ENCODE assay signal across 12 cellular contexts in the genomic region with DNA sequence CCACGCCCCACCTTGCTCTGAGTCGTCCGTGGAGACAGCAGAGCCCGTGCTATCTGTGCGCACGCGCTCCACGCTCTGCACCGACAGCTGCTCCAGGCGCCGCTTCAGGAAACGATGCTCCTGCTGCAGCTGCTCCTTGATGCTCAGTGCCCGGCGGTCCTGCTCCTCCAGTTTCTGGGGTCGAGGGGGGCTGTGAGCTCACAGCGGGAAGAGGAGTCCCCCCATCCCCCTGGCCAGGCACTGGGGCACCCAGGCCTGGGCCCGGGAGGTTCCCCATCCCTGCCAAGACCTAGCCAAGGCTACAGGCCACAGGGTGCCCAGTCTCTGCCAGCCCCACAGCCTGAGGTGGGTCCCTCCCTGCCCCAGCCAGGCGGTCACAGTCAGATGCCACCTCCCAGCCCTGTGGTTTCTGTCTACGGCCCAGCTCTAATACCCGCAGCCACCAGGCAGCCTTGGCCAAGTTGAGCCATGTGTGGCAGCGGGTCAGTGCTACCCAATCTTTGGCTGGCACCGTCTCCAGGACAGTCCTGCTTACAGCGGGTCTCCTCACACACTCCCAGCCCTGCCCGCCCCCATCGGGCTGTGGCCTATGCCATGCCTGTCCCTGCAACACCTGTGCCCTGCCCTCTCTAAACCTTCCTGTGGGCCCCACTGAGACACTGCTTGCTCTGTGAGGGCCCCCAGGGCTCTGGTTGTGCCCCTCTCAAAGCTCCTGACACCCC. TPM values are rescaled to one million over a fixed set of nuclear protein-coding genes. Genes with fewer than 3 reads are reported as not detected.
A peak's percentile ranks its signal among the peaks of the same experiment; 100 is the strongest.
DNase-seq lines count a peak whose midpoint lies in the region; ATAC-seq and TF ChIP-seq lines count a peak whose summit lies in the region.
"Had no signal": no experiment of that assay in that cellular context is flagged by ENCODE, and none has a peak within 500 bp of the region (broad histone marks: within the 10 kb centered on the region; RNA-seq: fewer than 3 reads in every experiment).

No MANE protein-coding gene starts in this region.

- H3K79me2 ChIP-seq in Karpas-422 (ENCODE audit: low read length) = no peaks in the 10 kb centered on the region

- H3K4me3 ChIP-seq in heart left ventricle (no peak overlapping the region), heart right ventricle (no peak overlapping the region), right lobe of liver (no peak overlapping the region), upper lobe of right lung (no peak overlapping the region), Karpas-422 (ENCODE audit: low read length) (no peak overlapping the region)
- H3K4me3 ChIP-seq: cardiac muscle cell had no signal

- H3K9ac ChIP-seq in Karpas-422 (ENCODE audit: low read length) = no peak overlapping the region

- H3K36me3 ChIP-seq in heart left ventricle = peaks cover 0 to 86% (median 77%) of the 10 kb centered on the region in 9 donors
- H3K36me3 ChIP-seq in heart right ventricle = peaks cover 5 to 90% (median 45%) of the 10 kb centered on the region in 9 donors
- peaks cover 0 to 29% (median 6%) of the 10 kb centered on the region in 4 donors for H3K36me3 ChIP-seq in right lobe of liver
- peaks cover 71% of the 10 kb centered on the region for H3K36me3 ChIP-seq in upper lobe of right lung
- no peaks in the 10 kb centered on the region for H3K36me3 ChIP-seq in Karpas-422 (ENCODE audit: insufficient read depth, low read length)

- no peaks in the 10 kb centered on the region for H3K9me2 ChIP-seq in Karpas-422 (replicated peaks; ENCODE audit: insufficient read depth, low read length)

- ATAC-seq in heart left ventricle = no peak
- ATAC-seq in heart right ventricle = no peak
- ATAC-seq in right lobe of liver = no peak
- ATAC-seq in upper lobe of right lung = no peak
- no peak for ATAC-seq in HG02763 (IDR thresholded peaks at IDR 0.05; ENCODE audit: unreplicated experiment)
- ATAC-seq in GM19023 (IDR thresholded peaks at IDR 0.05; ENCODE audit: unreplicated experiment) = no peak

- TF ChIP-seq CTCF in heart left ventricle (IDR thresholded peaks at IDR 0.05) (no peak), heart right ventricle (IDR thresholded peaks at IDR 0.05) (no peak), right lobe of liver (IDR thresholded peaks at IDR 0.05) (no peak), upper lobe of right lung (IDR thresholded peaks at IDR 0.05) (no peak)

- H2AFZ ChIP-seq in Karpas-422 (ENCODE audit: low read length) = no peak overlapping the region

- H3K4me2 ChIP-seq in Karpas-422 (ENCODE audit: low read depth, low read length, poor library complexity, severe bottlenecking) = no peak overlapping the region

- H3K27ac ChIP-seq in heart left ventricle = no peak overlapping the region
- no peak overlapping the region for H3K27ac ChIP-seq in heart right ventricle
- no peak overlapping the region for H3K27ac ChIP-seq in right lobe of liver
- H3K27ac ChIP-seq in upper lobe of right lung = no peak overlapping the region
- H3K27ac ChIP-seq in Karpas-422 (ENCODE audit: low read length) = no peak overlapping the region
- H3K27ac ChIP-seq: cardiac muscle cell, VCaP had no signal

- no peaks in the 10 kb centered on the region for H3K27me3 ChIP-seq in heart left ventricle
- H3K27me3 ChIP-seq in heart right ventricle = no peaks in the 10 kb centered on the region
- no peaks in the 10 kb centered on the region for H3K27me3 ChIP-seq in right lobe of liver
- no peaks in the 10 kb centered on the region for H3K27me3 ChIP-seq in upper lobe of right lung
- no peaks in the 10 kb centered on the region for H3K27me3 ChIP-seq in Karpas-422 (ENCODE audit: low read length)
- H3K27me3 ChIP-seq: cardiac muscle cell had no signal

- intact Hi-C loops in heart left ventricle (cut with DNase I) (loop anchor here in 2 of 10 donors (10.0 kb wide), 1 partner anchor 164 kb away; a partner anchor contains a TSS), heart right ventricle (cut with DNase I) (no loop called here), right lobe of liver (cut with DNase I) (no loop called here), upper lobe of right lung (cut with DNase I) (no loop called here)

- H3K4me1 ChIP-seq in heart left ventricle (peaks cover 0 to 35% (median 24%) of the 10 kb centered on the region in 12 donors), heart right ventricle (peaks cover 15 to 34% (median 27%) of the 10 kb centered on the region in 9 donors), right lobe of liver (peaks cover 0 to 2% (median 0%) of the 10 kb centered on the region in 4 donors), upper lobe of right lung (peaks cover 13% of the 10 kb centered on the region), Karpas-422 (ENCODE audit: low read length) (no peaks in the 10 kb centered on the region)

- no peak for TF ChIP-seq POLR2A in heart left ventricle (IDR thresholded peaks at IDR 0.05)
- TF ChIP-seq POLR2A in right lobe of liver (IDR thresholded peaks at IDR 0.05) = no peak

- WGBS in heart left ventricle, 4 donors = 90 to 100% (median 93%) methylated on average over 8 to 25 of the region's 25 CpGs
- WGBS in heart right ventricle, 2 donors = 92 to 95% methylated on average over 24 to 25 of the region's 25 CpGs
- 100% methylated on average over 1 of the region's 25 CpGs for WGBS in right lobe of liver (ENCODE audit: insufficient coverage, low coverage, low lambda C conversion rate, missing lambda C conversion rate)

- peak in 3 of 5 donors; percentile 14 to 59 (median 24) for DNase-seq in heart left ventricle
- no peak for DNase-seq in heart right ventricle
- DNase-seq in activated CD8-positive, alpha-beta memory T cell treated with anti-CD3 and anti-CD28 coated beads, Interleukin-2, amount 50 U/mL, for 48 hours = peak; percentile 44
- DNase-seq in right lobe of liver = peak in 2 of 3 donors; percentile 17 to 48
- peak; percentile 57 for DNase-seq in upper lobe of right lung
- DNase-seq in Karpas-422 = no peak
- DNase-seq: MV-4-11, NCI-H510A had no signal

- no peaks in the 10 kb centered on the region for H4K20me1 ChIP-seq in Karpas-422 (ENCODE audit: insufficient read depth, low read depth, low read length)

- H3K9me3 ChIP-seq in heart left ventricle (no peaks in the 10 kb centered on the region), heart right ventricle (no peaks in the 10 kb centered on the region), right lobe of liver (no peaks in the 10 kb centered on the region), upper lobe of right lung (no peaks in the 10 kb centered on the region), Karpas-422 (ENCODE audit: low read length) (no peaks in the 10 kb centered on the region)

RNA-seq across cellular contexts. Expression of a gene that starts 9.3 kb away (rescaled TPM):
- 1 to 10 TPM; 4.2 to 8.3 (median 6.3) TPM for total RNA-seq in heart left ventricle
- 1 to 10 TPM; 4.2 to 6.8 TPM for polyA plus RNA-seq in heart left ventricle
- 1 to 10 TPM; 4.0 to 7.3 (median 6.5) TPM for total RNA-seq in heart right ventricle
- 10 to 100 TPM in 1 of 2 donors, 1 to 10 TPM in 1; 3.5 to 10.5 TPM for polyA plus RNA-seq in heart right ventricle
- 1 to 10 TPM; 3.5 to 5.1 (median 4.6) TPM for total RNA-seq in right lobe of liver
- total RNA-seq in upper lobe of right lung = 13.0 TPM
- 13.7 and 14.6 TPM in 2 replicates for total RNA-seq in Karpas-422 (2014; rRNA removed; shearing (Covaris generic); ENCODE audit: low replicate concordance)

RNA-seq across cellular contexts. Expression of a gene that starts 9.3 kb away (rescaled TPM):
- 1 to 10 TPM in 7 of 9 donors, under 1 TPM in 2; 0.38 to 4.5 (median 2.6) TPM for total RNA-seq in heart left ventricle
- polyA plus RNA-seq in heart left ventricle = under 1 TPM; 0.79 to 0.84 TPM
- total RNA-seq in heart right ventricle = 1 to 10 TPM; 1.3 to 3.1 (median 2.1) TPM
- polyA plus RNA-seq in heart right ventricle = 1 to 10 TPM in 1 of 2 donors, under 1 TPM in 1; 0.97 to 2.4 TPM
- total RNA-seq in right lobe of liver = 1 to 10 TPM in 4 of 6 experiments, under 1 TPM in 2; 0.87 to 2.5 (median 1.4) TPM
- total RNA-seq in upper lobe of right lung = 2.7 TPM
- 2.7 and 4.3 TPM in 2 replicates for total RNA-seq in Karpas-422 (2014; rRNA removed; shearing (Covaris generic); ENCODE audit: low replicate concordance)

RNA-seq across cellular contexts. Expression of a gene that starts 10.7 kb away (rescaled TPM):
- total RNA-seq in heart left ventricle (10 to 100 TPM; 27.5 to 76.6 (median 35.5) TPM), heart right ventricle (10 to 100 TPM; 19.1 to 44.2 (median 27.9) TPM), right lobe of liver (10 to 100 TPM; 17.8 to 23.0 (median 19.7) TPM), upper lobe of right lung (72.7 TPM)
- polyA plus RNA-seq in heart left ventricle (10 to 100 TPM; 39.0 to 55.5 TPM), heart right ventricle (10 to 100 TPM; 29.6 to 82.2 TPM)
- total RNA-seq in Karpas-422 (2014; rRNA removed; shearing (Covaris generic); ENCODE audit: low replicate concordance) = 33.2 and 73.9 TPM in 2 replicates

Comparison
In these comparisons a context has a peak if more than half of its experiments do, and no peak if none do; other contexts are left out.
1. DNase-seq: peak in heart left ventricle (3 of 5), activated CD8-positive, alpha-beta memory T cell treated with anti-CD3 and anti-CD28 coated beads, Interleukin-2, amount 50 U/mL, for 48 hours (single experiment), right lobe of liver (2 of 3) and upper lobe of right lung (single experiment); none in heart right ventricle (0 of 2) and Karpas-422 (single experiment).